Comparison of ENCODE assay signal across 8 cellular contexts in the genomic region with DNA sequence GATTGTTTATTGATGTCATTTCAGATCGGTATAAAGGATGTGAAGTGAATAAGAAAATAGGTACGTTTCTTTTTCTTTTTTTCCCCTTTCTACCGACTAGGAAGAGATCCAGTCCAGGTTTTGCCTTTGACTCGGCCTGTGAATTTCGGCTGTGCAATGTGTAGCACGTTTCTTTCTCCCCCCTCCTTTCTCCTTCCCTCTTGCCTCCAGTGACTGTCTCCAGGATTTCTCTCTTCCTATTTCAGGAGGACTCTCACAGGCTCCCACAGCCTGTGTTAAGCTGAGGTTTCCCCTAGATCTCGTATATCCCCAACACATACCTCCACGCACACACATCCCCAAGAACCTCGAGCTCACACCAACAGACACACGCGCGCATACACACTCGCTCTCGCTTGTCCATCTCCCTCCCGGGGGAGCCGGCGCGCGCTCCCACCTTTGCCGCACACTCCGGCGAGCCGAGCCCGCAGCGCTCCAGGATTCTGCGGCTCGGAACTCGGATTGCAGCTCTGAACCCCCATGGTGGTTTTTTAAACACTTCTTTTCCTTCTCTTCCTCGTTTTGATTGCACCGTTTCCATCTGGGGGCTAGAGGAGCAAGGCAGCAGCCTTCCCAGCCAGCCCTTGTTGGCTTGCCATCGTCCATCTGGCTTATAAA. TPM values are rescaled to one million over a fixed set of nuclear protein-coding genes. Genes with fewer than 3 reads are reported as not detected.
DNase-seq lines count a peak whose midpoint lies in the region; ATAC-seq, FAIRE-seq and TF ChIP-seq lines count a peak whose summit lies in the region.

A gene (plus strand): TSS at position 185 of the 657 bp plus-strand sequence.

- H3K36me3 ChIP-seq in H7 (replicated peaks; ENCODE audit: control insufficient read depth, insufficient read depth, low read length) (no peaks in the 10 kb centered on the region), bronchial epithelial cell (ENCODE audit: control insufficient read depth, insufficient read depth, low read length) (no peaks in the 10 kb centered on the region), kidney epithelial cell (ENCODE audit: control insufficient read depth, insufficient read depth, low read length) (no peaks in the 10 kb centered on the region)

- ATAC-seq in GM18505 (IDR thresholded peaks at IDR 0.05; ENCODE audit: unreplicated experiment), result no peak
- ATAC-seq in HG03521 (IDR thresholded peaks at IDR 0.05; ENCODE audit: unreplicated experiment), result no peak

- H3K27me3 ChIP-seq in H7 (ENCODE audit: control insufficient read depth, insufficient read depth, low read length) (no peaks in the 10 kb centered on the region), bronchial epithelial cell (ENCODE audit: control insufficient read depth, insufficient read depth, low read length) (peaks cover 2% of the 10 kb centered on the region), kidney epithelial cell (ENCODE audit: control insufficient read depth, insufficient read depth, low read length) (no peaks in the 10 kb centered on the region)

- H3K4me3 ChIP-seq in H7 (ENCODE audit: insufficient read depth, low read depth, low read length), result peak within 1 kb of the TSS; percentile 96
- H3K4me3 ChIP-seq in bronchial epithelial cell (ENCODE audit: low read depth, low read length), result peak within 1 kb of the TSS; percentile 50
- peak within 1 kb of the TSS; percentile 76 for H3K4me3 ChIP-seq in kidney epithelial cell (ENCODE audit: low read depth, low read length)

- DNase-seq in H7 (peak; percentile 61), NCI-H446 (lab: John Stamatoyannopoulos, UW) (peak; percentile 38 to 65), bronchial epithelial cell (ENCODE audit: low read depth) (peak; percentile 58), kidney epithelial cell (ENCODE audit: low read depth) (peak; percentile 62), superior temporal gyrus (ENCODE audit: extremely low spot score) (peak; percentile 73)
- no peak for DNase-seq in stimulated activated CD4-positive, alpha-beta T cell treated with anti-CD3 and anti-CD28 coated beads, Interleukin-2, amount 100 ng/mL, for 24 hours

- FAIRE-seq in bronchial epithelial cell (lab: Jason Lieb, UNC), result no peak

- no peak for TF ChIP-seq CTCF in bronchial epithelial cell (IDR thresholded peaks at IDR 0.05; ENCODE audit: insufficient read depth, low read length, severe bottlenecking)
- TF ChIP-seq CTCF in kidney epithelial cell (IDR thresholded peaks at IDR 0.05; ENCODE audit: insufficient read depth, low read length, poor library complexity, severe bottlenecking), result no peak

- TF ChIP-seq POLR2A in GM18505 (IDR thresholded peaks at IDR 0.05; ENCODE audit: borderline replicate concordance, extremely low read depth, insufficient read depth, insufficient read length), result no peak

RNA-seq across cellular contexts. Expression of the gene that starts here (rescaled TPM):
- 63.7 and 77.2 TPM in 2 replicates for total RNA-seq in H7 (2014; rRNA removed; shearing (Covaris generic))
- total RNA-seq in bronchial epithelial cell, result 0.90 and 5.5 TPM in 2 replicates
- total RNA-seq in kidney epithelial cell, result 62.6 and 62.7 TPM in 2 replicates

Comparison
In these comparisons a context has a peak if more than half of its experiments do, and no peak if none do; other contexts are left out.
1. DNase-seq: peak in H7 (single experiment), NCI-H446 (2 of 2), bronchial epithelial cell (single experiment), kidney epithelial cell (single experiment) and superior temporal gyrus (single experiment); none in stimulated activated CD4-positive, alpha-beta T cell treated with anti-CD3 and anti-CD28 coated beads, Interleukin-2, amount 100 ng/mL, for 24 hours (0 of 2).
2. Peak in every context shown above with its lines, with median percentiles within 50 percentile points of each other: H3K4me3 ChIP-seq.